Comparison of ENCODE assay signal across 26 cellular contexts in genomic region chr3:10575601-10576160, GRCh38.
"Had no signal": no experiment of that assay in that cellular context is flagged by ENCODE, and none has a peak within 500 bp of the region (broad histone marks: within the 10 kb centered on the region; RNA-seq: fewer than 3 reads in every experiment).

No MANE protein-coding gene starts in this region.

- FAIRE-seq: keratinocyte, urothelium cell line had no signal

- DNase-seq: hippocampal formation; left colon; left lung; lower lobe of right lung; mammary epithelial cell; mesenchymal stem cell; naive thymus-derived CD8-positive, alpha-beta T cell; ovary; retina; right cardiac atrium; stimulated activated CD4-positive, alpha-beta T cell treated with anti-CD3 and anti-CD28 coated beads, Interleukin-12 subunit alpha, Interleukin-12 subunit beta, amount 100 ng/mL, for 4 hours; stimulated activated CD4-positive, alpha-beta T cell treated with anti-CD3 and anti-CD28 coated beads, Interleukin-15, amount 100 ng/mL, for 24 hours; stimulated activated CD4-positive, alpha-beta T cell treated with anti-CD3 and anti-CD28 coated beads, Interleukin-2, amount 100 ng/mL, for 24 hours; stimulated activated CD4-positive, alpha-beta T cell treated with anti-CD3 and anti-CD28 coated beads, Interleukin-4, amount 100 ng/mL, for 24 hours; stimulated activated naive CD4-positive, alpha-beta T cell; tibial artery; trophoblast cell; upper lobe of right lung had no signal

- H3K27ac ChIP-seq: left lung, lower lobe of right lung, ovary, prostate gland, skin epidermis, suprapubic skin, thoracic aorta, tibial artery, upper lobe of right lung had no signal

- ATAC-seq: left colon; left lung; lower lobe of right lung; naive thymus-derived CD8-positive, alpha-beta T cell; right cardiac atrium; sciatic nerve; stimulated activated effector memory CD8-positive, alpha-beta T cell treated with anti-CD3 and anti-CD28 coated beads, Interleukin-12 subunit alpha, Interleukin-12 subunit beta, amount 100 ng/mL, for 72 hours; upper lobe of right lung had no signal

- H3K9me3 ChIP-seq: left lung, lower lobe of right lung, ovary, prostate gland, suprapubic skin, thoracic aorta, tibial artery, upper lobe of right lung had no signal

- H3K36me3 ChIP-seq: left lung, lower lobe of right lung, ovary, prostate gland, suprapubic skin, thoracic aorta, tibial artery, upper lobe of right lung had no signal

- H3K27me3 ChIP-seq: ovary had no signal

- H3K4me1 ChIP-seq: left lung, lower lobe of right lung, prostate gland, suprapubic skin, upper lobe of right lung had no signal

- H3K4me3 ChIP-seq: left lung, lower lobe of right lung, ovary, prostate gland, skin epidermis, suprapubic skin, thoracic aorta, tibial artery, upper lobe of right lung had no signal
